13 cellular contexts compared by ENCODE assay signal in the genomic region with DNA sequence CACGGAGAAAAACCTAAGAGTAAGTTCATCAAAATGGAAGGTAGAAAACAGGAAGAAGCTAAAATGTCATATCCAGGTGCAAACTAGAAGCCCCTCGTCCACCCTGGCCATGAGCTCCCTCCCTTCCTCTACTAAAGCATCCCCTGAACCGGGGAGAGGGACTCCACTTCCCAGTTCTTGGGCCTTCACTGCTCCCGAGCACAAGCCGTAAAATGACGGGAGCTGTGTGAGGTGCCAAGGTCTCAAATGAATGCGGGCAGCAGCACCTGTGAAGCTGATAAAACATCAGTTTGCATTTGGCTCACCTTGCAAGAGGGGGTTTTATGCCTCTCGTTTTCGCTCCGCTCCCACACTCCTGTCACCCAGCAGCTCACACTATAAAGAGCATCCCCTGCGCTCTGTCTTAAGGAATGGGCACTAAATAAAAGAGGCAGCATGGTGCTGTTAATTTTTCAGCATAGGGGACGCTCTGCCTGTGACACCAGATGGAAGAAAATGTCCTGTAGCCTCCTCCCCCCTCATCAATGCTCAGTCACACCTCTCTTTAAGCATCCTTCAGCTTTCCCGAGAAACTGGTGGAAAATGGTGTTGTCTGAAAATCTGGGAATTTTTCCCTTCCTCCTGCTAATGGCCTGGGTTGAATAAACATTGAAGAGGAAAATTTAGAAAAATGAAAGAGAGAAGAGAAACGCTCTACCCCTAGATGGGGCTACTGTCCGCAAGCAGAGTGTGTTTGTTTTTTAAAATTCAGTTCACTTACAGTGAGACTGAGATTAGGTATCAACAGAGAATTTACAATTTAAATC.
DNase-seq lines count a peak whose midpoint lies in the region; ATAC-seq and TF ChIP-seq lines count a peak whose summit lies in the region.
"Had no signal": no experiment of that assay in that cellular context is flagged by ENCODE, and none has a peak within 500 bp of the region (broad histone marks: within the 10 kb centered on the region; RNA-seq: fewer than 3 reads in every experiment).

No MANE protein-coding gene starts in this region.

- H3K9me3 Mint-ChIP-seq in activated CD4-positive, alpha-beta memory T cell treated with anti-CD3 and anti-CD28 coated beads for 36 hours, result no peaks in the 10 kb centered on the region

- intact Hi-C loops in left ventricle myocardium inferior (cut with micrococcal nuclease) (no loop called here), left ventricle myocardium superior (cut with micrococcal nuclease) (no loop called here)
- intact Hi-C loops in activated CD4-positive, alpha-beta memory T cell treated with anti-CD3 and anti-CD28 coated beads for 36 hours (cut with micrococcal nuclease), result no loop called here

- no peaks in the 10 kb centered on the region for H3K27me3 Mint-ChIP-seq in activated CD4-positive, alpha-beta memory T cell treated with anti-CD3 and anti-CD28 coated beads for 36 hours
- H3K27me3 Mint-ChIP-seq: activated CD4-positive, alpha-beta T cell treated with anti-CD3 and anti-CD28 coated beads for 36 hours had no signal

- H3K9me3 ChIP-seq in left ventricle myocardium inferior (replicated peaks), result no peaks in the 10 kb centered on the region
- H3K9me3 ChIP-seq: BLaER1 treated with 17β-estradiol and CSF1 and Interleukin-3, amounts not matched to agents 10 nM and 100 nM; tibial artery had no signal

- TF ChIP-seq CTCF in left ventricle myocardium inferior (IDR thresholded peaks at IDR 0.05; ENCODE audit: borderline replicate concordance) (peak; percentile 42), kidney epithelial cell (IDR thresholded peaks at IDR 0.05; ENCODE audit: insufficient read depth, low read length, poor library complexity, severe bottlenecking) (peak; percentile 62)

- POLR2A ChIA-PET in activated CD4-positive, alpha-beta memory T cell treated with anti-CD3 and anti-CD28 coated beads for 36 hours (lab: Charles Lee), result no interaction called here

- CTCF ChIA-PET in activated CD4-positive, alpha-beta memory T cell treated with anti-CD3 and anti-CD28 coated beads for 36 hours (lab: Charles Lee), result no interaction called here

- peaks cover 5% of the 10 kb centered on the region for H3K4me1 ChIP-seq in left ventricle myocardium inferior
- H3K4me1 ChIP-seq: tibial artery had no signal

- no peaks in the 10 kb centered on the region for H3K36me3 Mint-ChIP-seq in activated CD4-positive, alpha-beta memory T cell treated with anti-CD3 and anti-CD28 coated beads for 36 hours

- H3K27ac Mint-ChIP-seq in activated CD4-positive, alpha-beta memory T cell treated with anti-CD3 and anti-CD28 coated beads for 36 hours, result no peak overlapping the region
- H3K27ac Mint-ChIP-seq: activated CD4-positive, alpha-beta T cell treated with anti-CD3 and anti-CD28 coated beads for 36 hours had no signal

- H3K36me3 ChIP-seq in left ventricle myocardium inferior, result no peaks in the 10 kb centered on the region
- H3K36me3 ChIP-seq in kidney epithelial cell (ENCODE audit: control insufficient read depth, insufficient read depth, low read length), result no peaks in the 10 kb centered on the region
- H3K36me3 ChIP-seq: BLaER1 treated with 17β-estradiol and CSF1 and Interleukin-3, amounts not matched to agents 10 nM and 100 nM; tibial artery had no signal

- no peak overlapping the region for H3K4me3 ChIP-seq in left ventricle myocardium inferior
- H3K4me3 ChIP-seq in kidney epithelial cell (ENCODE audit: low read depth, low read length), result no peak overlapping the region
- H3K4me3 ChIP-seq: BLaER1 treated with 17β-estradiol and CSF1 and Interleukin-3, amounts not matched to agents 10 nM and 100 nM; tibial artery had no signal

- H3K4me3 Mint-ChIP-seq in activated CD4-positive, alpha-beta memory T cell treated with anti-CD3 and anti-CD28 coated beads for 36 hours, result no peak overlapping the region
- H3K4me3 Mint-ChIP-seq: activated CD4-positive, alpha-beta T cell treated with anti-CD3 and anti-CD28 coated beads for 36 hours had no signal

- no peak overlapping the region for H3K27ac ChIP-seq in left ventricle myocardium inferior (replicated peaks)
- H3K27ac ChIP-seq: BLaER1 treated with 17β-estradiol and CSF1 and Interleukin-3, amounts not matched to agents 10 nM and 100 nM; tibial artery had no signal

- DNase-seq in left ventricle myocardium inferior (no peak), left ventricle myocardium superior (no peak), astrocyte of the hippocampus (ENCODE audit: low read depth, low spot score) (peak; percentile 73), kidney epithelial cell (ENCODE audit: low read depth) (no peak), medulla oblongata (ENCODE audit: extremely low spot score) (no peak)
- no peak for DNase-seq in activated CD4-positive, alpha-beta memory T cell treated with anti-CD3 and anti-CD28 coated beads for 36 hours
- DNase-seq: activated CD4-positive, alpha-beta T cell treated with anti-CD3 and anti-CD28 coated beads for 36 hours; activated gamma-delta T cell treated with Interleukin-2 at 50 U/mL for 16 hours; NCI-H2081 treated with DMSO at 0.1 percent for 48 hours; tibial artery had no signal

- H3K27me3 ChIP-seq in left ventricle myocardium inferior (ENCODE audit: low read depth) (no peaks in the 10 kb centered on the region), kidney epithelial cell (ENCODE audit: control insufficient read depth, insufficient read depth, low read length) (no peaks in the 10 kb centered on the region)
- H3K27me3 ChIP-seq: tibial artery had no signal

- no peak for ATAC-seq in left ventricle myocardium superior
- no peak for ATAC-seq in HG03139 (IDR thresholded peaks at IDR 0.05; ENCODE audit: unreplicated experiment)
- ATAC-seq in HG02970 (IDR thresholded peaks at IDR 0.05; ENCODE audit: low FRiP score, unreplicated experiment), result no peak
- ATAC-seq: activated CD4-positive, alpha-beta T cell treated with anti-CD3 and anti-CD28 coated beads for 36 hours had no signal

- no peaks in the 10 kb centered on the region for H3K4me1 Mint-ChIP-seq in activated CD4-positive, alpha-beta memory T cell treated with anti-CD3 and anti-CD28 coated beads for 36 hours (ENCODE audit: low read depth)
- H3K4me1 Mint-ChIP-seq: activated CD4-positive, alpha-beta T cell treated with anti-CD3 and anti-CD28 coated beads for 36 hours had no signal
